In genomic region chr15:91302588-91303439, GRCh38 we compare ENCODE assay signal across 9 cellular contexts.
DNase-seq lines count a peak whose midpoint lies in the region; ATAC-seq and TF ChIP-seq lines count a peak whose summit lies in the region.
"Had no signal": no experiment of that assay in that cellular context is flagged by ENCODE, and none has a peak within 500 bp of the region (broad histone marks: within the 10 kb centered on the region; RNA-seq: fewer than 3 reads in every experiment).

No MANE protein-coding gene starts in this region.

- H3K9me3 Mint-ChIP-seq in HFFc6 (no peaks in the 10 kb centered on the region), WTC11 (peaks cover under 1% of the 10 kb centered on the region; the same call in 1 of the 2 replicates)
- no peaks in the 10 kb centered on the region for H3K9me3 Mint-ChIP-seq in stimulated activated memory B cell treated with anti-CD40 and anti-IgM and Interleukin-4, amounts not matched to agents 10 μg/mL and 1 μg/mL and 100 μg/mL, for 72 hours
- H3K9me3 Mint-ChIP-seq: dendritic cell treated with granulocyte-macrophage colony-stimulating factor and Interleukin-4, amounts not matched to agents 40 ng/mL and 50 ng/mL, for 4 days had no signal

- peaks cover 33% of the 10 kb centered on the region for H3K27me3 ChIP-seq in osteoblast (ENCODE audit: insufficient read depth, low read length)

- no peaks in the 10 kb centered on the region for H3K9me3 ChIP-seq in osteoblast (ENCODE audit: low read depth, low read length)

- H3K27ac ChIP-seq in osteoblast (ENCODE audit: low read depth, low read length) = no peak overlapping the region

- H3K27me3 Mint-ChIP-seq in HFFc6 (ENCODE audit: insufficient read depth) (peaks cover 15% of the 10 kb centered on the region), WTC11 (ENCODE audit: low read depth) (peaks cover 14% of the 10 kb centered on the region)
- H3K27me3 Mint-ChIP-seq in stimulated activated memory B cell treated with anti-CD40 and anti-IgM and Interleukin-4, amounts not matched to agents 10 μg/mL and 1 μg/mL and 100 μg/mL, for 72 hours = peaks cover 80% of the 10 kb centered on the region

- no peaks in the 10 kb centered on the region for H4K20me1 ChIP-seq in osteoblast (ENCODE audit: insufficient read depth, low read length)

- POLR2A ChIA-PET in WTC11 (lab: Charles Lee) = interaction anchor here (0.8 kb wide), 1 partner anchor 775 kb away, joined by 3 read pairs; no protein-coding TSS in a partner anchor

- ATAC-seq in WTC11 = peak; percentile 90
- no peak for ATAC-seq in stimulated activated memory B cell treated with anti-CD40 and anti-IgM and Interleukin-4, amounts not matched to agents 10 μg/mL and 1 μg/mL and 100 μg/mL, for 72 hours

- CTCF ChIA-PET in WTC11 (lab: Charles Lee) = interaction anchor here (0.6 to 2.2 kb wide), 19 partner anchors 9 to 780 kb away, joined by 3 to 13 read pairs (median 4); partner anchors contain the start of gene SLCO3A1

- H3K36me3 ChIP-seq in osteoblast (ENCODE audit: insufficient read depth, low read length) = no peaks in the 10 kb centered on the region

- H3K4me1 ChIP-seq in osteoblast (ENCODE audit: insufficient read depth, low read length) = no peaks in the 10 kb centered on the region

- H3K4me1 Mint-ChIP-seq in HFFc6 (ENCODE audit: low read depth) (no peaks in the 10 kb centered on the region), WTC11 (peaks cover 14% of the 10 kb centered on the region)
- no peaks in the 10 kb centered on the region for H3K4me1 Mint-ChIP-seq in stimulated activated memory B cell treated with anti-CD40 and anti-IgM and Interleukin-4, amounts not matched to agents 10 μg/mL and 1 μg/mL and 100 μg/mL, for 72 hours

- peak; percentile 27 for DNase-seq in activated CD4-positive, alpha-beta T cell treated with anti-CD3 and anti-CD28 coated beads for 48 hours
- no peak for DNase-seq in activated CD4-positive, alpha-beta T cell treated with anti-CD3 and anti-CD28 coated beads, Interleukin-2, amount 50 U/mL, for 4 hours
- DNase-seq in HFFc6 (peak; percentile 54), NCI-H2171 treated with DMSO at 0.1 percent for 48 hours (lab: John Stamatoyannopoulos, UW) (peak; percentile 85), WTC11 (ENCODE audit: low spot score) (peak; percentile 44), foreskin melanocyte (peak; percentile 52), osteoblast (ENCODE audit: insufficient read length, low spot score, missing footprints) (peak; percentile 83)

- no peak overlapping the region for H2AFZ ChIP-seq in osteoblast (ENCODE audit: low read length)

- H3K4me3 ChIP-seq in osteoblast (ENCODE audit: insufficient read depth, low read length) = no peak overlapping the region

- no peaks in the 10 kb centered on the region for H3K79me2 ChIP-seq in osteoblast (ENCODE audit: insufficient read depth, low read length)

- H3K4me2 ChIP-seq in osteoblast (ENCODE audit: insufficient read depth, low read length) = peak overlapping the region; percentile 53

- H3K36me3 Mint-ChIP-seq in HFFc6 (ENCODE audit: low read depth) (no peaks in the 10 kb centered on the region), WTC11 (no peaks in the 10 kb centered on the region)
- H3K36me3 Mint-ChIP-seq in stimulated activated memory B cell treated with anti-CD40 and anti-IgM and Interleukin-4, amounts not matched to agents 10 μg/mL and 1 μg/mL and 100 μg/mL, for 72 hours = no peaks in the 10 kb centered on the region

- no peak overlapping the region for H3K27ac Mint-ChIP-seq in HFFc6
- no peak overlapping the region for H3K27ac Mint-ChIP-seq in WTC11
- H3K27ac Mint-ChIP-seq in stimulated activated memory B cell treated with anti-CD40 and anti-IgM and Interleukin-4, amounts not matched to agents 10 μg/mL and 1 μg/mL and 100 μg/mL, for 72 hours = no peak overlapping the region
- H3K27ac Mint-ChIP-seq: dendritic cell treated with granulocyte-macrophage colony-stimulating factor and Interleukin-4, amounts not matched to agents 40 ng/mL and 50 ng/mL, for 4 days had no signal

- TF ChIP-seq CTCF in HFFc6 (IDR thresholded peaks at IDR 0.05) (peak; percentile 90), WTC11 (IDR thresholded peaks at IDR 0.05) (peak; percentile 59), osteoblast (IDR thresholded peaks at IDR 0.05; ENCODE audit: extremely low read depth, low read depth, low read length) (peak; percentile 74)

- H3K4me3 Mint-ChIP-seq in HFFc6 (no peak overlapping the region), WTC11 (no peak overlapping the region)
- no peak overlapping the region for H3K4me3 Mint-ChIP-seq in stimulated activated memory B cell treated with anti-CD40 and anti-IgM and Interleukin-4, amounts not matched to agents 10 μg/mL and 1 μg/mL and 100 μg/mL, for 72 hours
- H3K4me3 Mint-ChIP-seq: dendritic cell treated with granulocyte-macrophage colony-stimulating factor and Interleukin-4, amounts not matched to agents 40 ng/mL and 50 ng/mL, for 4 days had no signal

TF ChIP-seq in WTC11, 78 proteins besides CTCF, POLR2A, EP300 and RAD21:
- TF ChIP-seq, protein P1, sequence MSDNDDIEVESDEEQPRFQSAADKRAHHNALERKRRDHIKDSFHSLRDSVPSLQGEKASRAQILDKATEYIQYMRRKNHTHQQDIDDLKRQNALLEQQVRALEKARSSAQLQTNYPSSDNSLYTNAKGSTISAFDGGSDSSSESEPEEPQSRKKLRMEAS (CRISPR knock-in tag; IDR thresholded peaks at IDR 0.05) = 0 out of 2 replicates have a peak, but pooled peaks have one; percentile 15
- TF ChIP-seq ZNF121 (CRISPR knock-in tag; IDR thresholded peaks at IDR 0.05) = no peak
TF ChIP-seq in WTC11: peak in this region for 1.

Comparison
In these comparisons a context has a peak if more than half of its experiments do, and no peak if none do; other contexts are left out.
1. DNase-seq: peak in activated CD4-positive, alpha-beta T cell treated with anti-CD3 and anti-CD28 coated beads for 48 hours (single experiment), HFFc6 (single experiment), NCI-H2171 treated with DMSO at 0.1 percent for 48 hours (single experiment), WTC11 (single experiment), foreskin melanocyte (single experiment) and osteoblast (single experiment); none in activated CD4-positive, alpha-beta T cell treated with anti-CD3 and anti-CD28 coated beads, Interleukin-2, amount 50 U/mL, for 4 hours (0 of 2).
2. Peak in every context shown above with its lines, with median percentiles within 50 percentile points of each other: CTCF ChIP-seq.